18 cellular contexts compared by ENCODE assay signal in genomic region chr1:34511802-34512201, GRCh38.
DNase-seq lines count a peak whose midpoint lies in the region; ATAC-seq, FAIRE-seq and TF ChIP-seq lines count a peak whose summit lies in the region.
"Had no signal": no experiment of that assay in that cellular context is flagged by ENCODE, and none has a peak within 500 bp of the region (broad histone marks: within the 10 kb centered on the region; RNA-seq: fewer than 3 reads in every experiment).

No MANE protein-coding gene starts in this region.

- H3K9me2 ChIP-seq in HCT116 (ENCODE audit: insufficient read depth): no peaks in the 10 kb centered on the region

- H3K9me3 ChIP-seq in HCT116 (ENCODE audit: control insufficient read depth in 1 of 2, insufficient read depth in 1 of 2, low read depth in 1 of 2, low read length in 2 of 2) (peaks cover 0 to 13% of the 10 kb centered on the region in 2 experiments; a peak in 2 of 4 replicates), colonic mucosa (peaks cover 3% of the 10 kb centered on the region)
- H3K9me3 ChIP-seq: BE2C had no signal

- no TSS peak for BruUV-seq in HCT116 (replicated peaks; lab: Mats Ljungman, UMichigan)

- H3K36me3 Mint-ChIP-seq in WTC11: peaks cover 17% of the 10 kb centered on the region
- H3K36me3 Mint-ChIP-seq: CD4-positive, CD25-positive, alpha-beta regulatory T cell had no signal

- intact Hi-C loops in HCT116 (cut with micrococcal nuclease) (no loop called here), colonic mucosa (cut with DNase I) (no loop called here)

- POLR2A ChIA-PET in HCT116 (lab: Charles Lee): no interaction called here
- POLR2A ChIA-PET in WTC11 (lab: Charles Lee): no interaction called here

- H3K4me1 ChIP-seq in HCT116 (ENCODE audit: control insufficient read depth in 1 of 2, insufficient read depth in 2 of 2, low read length in 2 of 2): no peaks in the 10 kb centered on the region
- H3K4me1 ChIP-seq in colonic mucosa: no peaks in the 10 kb centered on the region
- H3K4me1 ChIP-seq: BE2C had no signal

- no peak overlapping the region for H2AFZ ChIP-seq in HCT116 (ENCODE audit: low read depth, low read length, poor library complexity, severe bottlenecking)

- H3K9me3 Mint-ChIP-seq in WTC11: peaks cover 73% of the 10 kb centered on the region

- TF ChIP-seq CTCF in HCT116 (IDR thresholded peaks at IDR 0.05 in 2 of 3, conservative IDR thresholded peaks at IDR 0.05 in 1 of 3; ENCODE audit: borderline replicate concordance in 1 of 3, insufficient read depth in 1 of 3, low read depth in 2 of 3, low read length in 2 of 3): no peak
- no peak for TF ChIP-seq CTCF in WTC11 (IDR thresholded peaks at IDR 0.05)
- TF ChIP-seq CTCF in colonic mucosa (IDR thresholded peaks at IDR 0.05): no peak

- no peaks in the 10 kb centered on the region for H3K79me2 ChIP-seq in HCT116 (ENCODE audit: insufficient read depth, low read length)

- H3K4me1 Mint-ChIP-seq in WTC11: no peaks in the 10 kb centered on the region
- H3K4me1 Mint-ChIP-seq: CD4-positive, CD25-positive, alpha-beta regulatory T cell; CD8-positive, alpha-beta memory T cell had no signal

- no peak for TF ChIP-seq POLR2A in HCT116 (IDR thresholded peaks at IDR 0.05; ENCODE audit: borderline replicate concordance, extremely low read depth, insufficient read depth, insufficient read length)

- FAIRE-seq in G401.6 (lab: Jason Lieb, UNC): peak; percentile 25

- CTCF ChIA-PET in HCT116 (lab: Charles Lee) (no interaction called here), WTC11 (lab: Charles Lee) (no interaction called here)

- H3K9ac ChIP-seq in HCT116 (ENCODE audit: low read length) (no peak overlapping the region), colonic mucosa (ENCODE audit: low read depth in 2 of 2, low read length in 2 of 2) (no peak overlapping the region)

- H3K4me3 ChIP-seq in HCT116 (replicated peaks in 1 of 2; ENCODE audit: low read depth in 1 of 2, low read length in 2 of 2) (no peak overlapping the region), colonic mucosa (no peak overlapping the region)

- ATAC-seq in HCT116 (no peak), WTC11 (no peak)

- H3K4me2 ChIP-seq in HCT116 (ENCODE audit: low read length): no peak overlapping the region

- H4K20me1 ChIP-seq in HCT116 (ENCODE audit: insufficient read depth): no peaks in the 10 kb centered on the region

- peaks cover 8% of the 10 kb centered on the region for H3K27me3 Mint-ChIP-seq in WTC11 (ENCODE audit: low read depth)
- H3K27me3 Mint-ChIP-seq: CD4-positive, CD25-positive, alpha-beta regulatory T cell had no signal

- no peak overlapping the region for H3K27ac Mint-ChIP-seq in WTC11
- H3K27ac Mint-ChIP-seq: CD4-positive, CD25-positive, alpha-beta regulatory T cell; CD8-positive, alpha-beta memory T cell had no signal

- no peak for TF ChIP-seq RAD21 in HCT116 (IDR thresholded peaks at IDR 0.05; ENCODE audit: low read depth)

- H3K36me3 ChIP-seq in HCT116 (ENCODE audit: control insufficient read depth in 1 of 2, insufficient read depth in 2 of 2, low read length in 2 of 2): no peaks in the 10 kb centered on the region
- no peaks in the 10 kb centered on the region for H3K36me3 ChIP-seq in colonic mucosa
- H3K36me3 ChIP-seq: BE2C had no signal

- H3K27ac ChIP-seq in HCT116 (ENCODE audit: low read depth, low read length) (no peak overlapping the region), colonic mucosa (no peak overlapping the region)

- RAD21 ChIA-PET in HCT116 (lab: Charles Lee; ENCODE audit: low non-redundant PET in 1 of 2, low total read pairs in 2 of 2, uncharacterized antibody in 2 of 2, unreplicated experiment in 2 of 2): no interaction called here

- H3K4me3 Mint-ChIP-seq in WTC11: no peak overlapping the region
- H3K4me3 Mint-ChIP-seq: CD8-positive, alpha-beta memory T cell had no signal

- H3K27me3 ChIP-seq in HCT116 (ENCODE audit: insufficient read depth, low read length) (no peaks in the 10 kb centered on the region), colonic mucosa (no peaks in the 10 kb centered on the region)
- H3K27me3 ChIP-seq: BE2C had no signal

- DNase-seq in NCI-H1105 treated with DMSO at 0.1 percent for 48 hours (lab: John Stamatoyannopoulos, UW) (peak; percentile 30), NCI-H1105 (lab: John Stamatoyannopoulos, UW) (no peak), HCT116 (ENCODE audit: low read depth, low spot score) (no peak), WTC11 (ENCODE audit: low spot score) (no peak), NCI-H524 treated with DMSO at 0.1 percent for 48 hours (lab: John Stamatoyannopoulos, UW) (no peak), colonic mucosa (no peak)
- DNase-seq: ACHN; BE2C; C1 segment of cervical spinal cord; CD4-positive, CD25-positive, alpha-beta regulatory T cell; CD8-positive, alpha-beta memory T cell; COR-L47; DMS 273 treated with DMSO at 0.1 percent for 48 hours; DMS79; GF-D8; GOT3; H7 had no signal

TF ChIP-seq in HCT116, 20 proteins besides CTCF, POLR2A, EP300 and RAD21:
- no peak for TF ChIP-seq YY1 (IDR thresholded peaks at IDR 0.05; ENCODE audit: extremely low read depth, insufficient replicate concordance, low read depth, low read length)
- TF ChIP-seq CBX3 (IDR thresholded peaks at IDR 0.05; ENCODE audit: low read depth): peak; percentile 73

TF ChIP-seq in WTC11, 78 proteins besides CTCF, POLR2A, EP300 and RAD21:
- TF ChIP-seq ZNF317 (CRISPR knock-in tag; IDR thresholded peaks at IDR 0.05; ENCODE audit: borderline replicate concordance, low read depth): peak; percentile 98
- no peak for TF ChIP-seq CREB1 (CRISPR knock-in tag; IDR thresholded peaks at IDR 0.05)
